ENCODE assay signal across 19 cellular contexts in the genomic region with DNA sequence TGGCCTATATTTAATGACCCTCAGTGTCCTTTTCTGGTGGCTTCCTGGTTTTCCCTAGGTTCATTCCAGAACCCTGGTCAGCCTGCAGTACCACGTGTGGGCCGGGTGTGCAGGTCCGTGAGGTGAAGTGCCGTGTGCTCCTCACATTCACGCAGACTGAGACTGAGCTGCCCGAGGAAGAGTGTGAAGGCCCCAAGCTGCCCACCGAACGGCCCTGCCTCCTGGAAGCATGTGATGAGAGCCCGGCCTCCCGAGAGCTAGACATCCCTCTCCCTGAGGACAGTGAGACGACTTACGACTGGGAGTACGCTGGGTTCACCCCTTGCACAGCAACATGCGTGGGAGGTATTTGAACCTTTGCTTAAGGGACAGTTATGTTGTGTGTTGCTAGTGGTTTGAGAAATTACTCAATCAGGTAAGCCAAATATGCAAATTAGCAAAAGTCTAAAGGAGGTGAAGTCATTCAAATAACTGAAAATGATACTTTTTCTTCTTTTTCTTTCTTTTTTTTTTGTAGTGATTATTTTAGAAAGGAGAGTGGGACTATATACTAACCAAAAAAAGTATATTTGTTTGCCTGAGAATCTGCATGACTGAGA.
DNase-seq lines count a peak whose midpoint lies in the region; FAIRE-seq and TF ChIP-seq lines count a peak whose summit lies in the region.
"Had no signal": no experiment of that assay in that cellular context is flagged by ENCODE, and none has a peak within 500 bp of the region (broad histone marks: within the 10 kb centered on the region; RNA-seq: fewer than 3 reads in every experiment).

No MANE protein-coding gene starts in this region.

- H3K27me3 ChIP-seq in GM06990 (replicated peaks; ENCODE audit: control insufficient read depth, insufficient read depth, low read length) (no peaks in the 10 kb centered on the region), H1 (replicated peaks in 1 of 4; ENCODE audit: control insufficient read depth in 3 of 4, extremely low read depth in 1 of 4, insufficient read depth in 3 of 4, low read length in 3 of 4) (no peaks in the 10 kb centered on the region)

- H3K9ac ChIP-seq in H1 (replicated peaks in 1 of 4; ENCODE audit: extremely low read depth in 1 of 4, low read depth in 3 of 4, low read length in 3 of 4), result no peak overlapping the region

- no peak overlapping the region for H2BK20ac ChIP-seq in H1 (ENCODE audit: low read length)

- no peak for TF ChIP-seq EP300 in H1 (IDR thresholded peaks at IDR 0.05; ENCODE audit: borderline replicate concordance in 1 of 2, low read depth in 2 of 2, low read length in 2 of 2)

- H3K23ac ChIP-seq in H1 (ENCODE audit: insufficient read length), result no peak overlapping the region

- H4K8ac ChIP-seq in H1 (ENCODE audit: extremely low read depth, insufficient read depth, low read length), result peak overlapping the region; percentile 57; the same call in 1 of the 2 replicates

- no peak overlapping the region for H3K4ac ChIP-seq in H1 (replicated peaks; ENCODE audit: insufficient read length, low read depth, low read length)

- POLR2A ChIA-PET in H1 (lab: Charles Lee; ENCODE audit: partially characterized antibody), result no interaction called here

- WGBS in H1 (ENCODE audit: extremely low coverage in 1 of 2, insufficient coverage in 1 of 2, insufficient read length in 1 of 2, insufficient replicate concordance in 2 of 2, low coverage in 1 of 2, low lambda C conversion rate in 2 of 2, missing lambda C conversion rate in 1 of 2), 2 experiments, result 88% methylated on average over 14 of the region's 14 CpGs; no CpG with 5 or more reads in 1 of the 2 experiments

- H3K36me3 ChIP-seq in GM06990 (ENCODE audit: control insufficient read depth, insufficient read depth, low read length) (no peaks in the 10 kb centered on the region), H1 (ENCODE audit: control insufficient read depth in 2 of 4, insufficient read depth in 4 of 4, low read length in 3 of 4) (no peaks in the 10 kb centered on the region)

- H2BK120ac ChIP-seq in H1 (replicated peaks; ENCODE audit: low read depth, low read length), result no peak overlapping the region

- H4K20me1 ChIP-seq in H1 (replicated peaks in 1 of 2; ENCODE audit: control insufficient read depth in 1 of 2, insufficient read depth in 2 of 2, low read length in 2 of 2), result peaks cover 0 to 1% of the 10 kb centered on the region in 2 experiments

- H3K56ac ChIP-seq in H1 (replicated peaks; ENCODE audit: insufficient read length, low read depth, low read length), result no peak overlapping the region

- H3K18ac ChIP-seq in H1 (ENCODE audit: extremely low read depth, low read length), result no peak overlapping the region

- no peak overlapping the region for H4K91ac ChIP-seq in H1 (replicated peaks; ENCODE audit: insufficient read length, low read length)

- H4K5ac ChIP-seq in H1 (ENCODE audit: insufficient read length, low read depth, low read length), result no peak overlapping the region

- TF ChIP-seq POLR2A in GM12892 (IDR thresholded peaks at IDR 0.05; ENCODE audit: low read depth, low read length), result no peak
- TF ChIP-seq POLR2A in H1 (IDR thresholded peaks at IDR 0.05; ENCODE audit: control extremely low read depth in 1 of 2, low read depth in 2 of 2, low read length in 2 of 2), result no peak

- H3K27ac ChIP-seq in H1 (ENCODE audit: low read depth, low read length), result no peak overlapping the region
- H3K27ac ChIP-seq: 22Rv1, A549, C4-2B had no signal

- FAIRE-seq in GM12892 (lab: Jason Lieb, UNC) (peak; percentile 17), H1 (lab: Jason Lieb, UNC) (no peak)
- FAIRE-seq: D721Med, G401.6 had no signal

- H3K79me2 ChIP-seq in H1 (ENCODE audit: control insufficient read depth in 1 of 2, insufficient read depth in 2 of 2, low read length in 2 of 2), result no peaks in the 10 kb centered on the region

- H2AFZ ChIP-seq in H1 (ENCODE audit: low read length), result no peak overlapping the region

- H3K23me2 ChIP-seq in H1 (ENCODE audit: low read depth, low read length), result no peaks in the 10 kb centered on the region

- no peak overlapping the region for H2AK5ac ChIP-seq in H1 (ENCODE audit: low read depth, low read length)

- CTCF ChIA-PET in H1 (lab: Charles Lee; ENCODE audit: partially characterized antibody), result interaction anchor here (0.6 to 1.1 kb wide), 2 partner anchors 122 to 126 kb away, joined by 3 to 6 read pairs; no protein-coding TSS in a partner anchor

- H2BK15ac ChIP-seq in H1 (ENCODE audit: low read length), result no peak overlapping the region

- no peak overlapping the region for H2BK12ac ChIP-seq in H1 (ENCODE audit: low read depth, low read length)

- H3K4me1 ChIP-seq in H1 (replicated peaks in 1 of 4; ENCODE audit: control insufficient read depth in 3 of 4, insufficient read depth in 4 of 4, low read length in 3 of 4), result 0 out of 7 replicates have a peak, but pooled peaks cover 0 to 2% (median 0%) of the 10 kb centered on the region in 4 experiments
- H3K4me1 ChIP-seq: A549, Caco-2 had no signal

- no peaks in the 10 kb centered on the region for H3K79me1 ChIP-seq in H1 (ENCODE audit: low read depth, low read length)

- no peak overlapping the region for H2BK5ac ChIP-seq in H1 (ENCODE audit: low read depth, low read length)

- H3K4me3 ChIP-seq in GM06990 (replicated peaks; ENCODE audit: low read depth, low read length) (no peak overlapping the region), H1 (ENCODE audit: extremely low read depth in 1 of 4, insufficient read depth in 2 of 4, low read depth in 3 of 4, low read length in 4 of 4) (no peak overlapping the region)
- H3K4me3 ChIP-seq: A549 had no signal

- H3K4me2 ChIP-seq in H1 (ENCODE audit: insufficient read depth in 1 of 2, low read depth in 2 of 2, low read length in 2 of 2), result no peak overlapping the region
- H3K4me2 ChIP-seq: A549 had no signal

- peaks cover 0 to 7% of the 10 kb centered on the region in 2 experiments; a peak in 2 of 4 replicates for H3K9me3 ChIP-seq in H1 (ENCODE audit: insufficient read depth in 2 of 2, low read depth in 1 of 2, low read length in 1 of 2)
- H3K9me3 ChIP-seq: A549, Caco-2 had no signal

- H3K14ac ChIP-seq in H1 (ENCODE audit: insufficient read length), result no peak overlapping the region

- TF ChIP-seq CTCF in GM06990 (IDR thresholded peaks at IDR 0.05; ENCODE audit: insufficient read depth, low read length, poor library complexity, severe bottlenecking) (no peak), GM20000 (IDR thresholded peaks at IDR 0.05; ENCODE audit: extremely low read depth, missing control alignments) (no peak), H1 (IDR thresholded peaks at IDR 0.05; ENCODE audit: control extremely low read depth in 1 of 3, insufficient read depth in 1 of 3, low read depth in 1 of 3, low read length in 3 of 3) (no peak)

- no peak for TF ChIP-seq RAD21 in H1 (IDR thresholded peaks at IDR 0.05 in 1 of 2, conservative IDR thresholded peaks at IDR 0.05 in 1 of 2; ENCODE audit: low read depth in 2 of 2, low read length in 2 of 2)

- DNase-seq in GM06990 (ENCODE audit: extremely low read depth, insufficient read length), result peak; percentile 22
- DNase-seq in GM12892 (ENCODE audit: insufficient read length), result no peak
- DNase-seq in GM20000 (ENCODE audit: low spot score), result peak; percentile 18
- no peak for DNase-seq in H1 (ENCODE audit: low read depth in 1 of 2, low spot score in 2 of 2)
- DNase-seq in dedifferentiated amniotic fluid mesenchymal stem cell (ENCODE audit: extremely low spot score), result no peak
- DNase-seq in stimulated activated CD4-positive, alpha-beta T cell treated with anti-CD3 and anti-CD28 coated beads, Interleukin-4, amount 100 ng/mL, for 24 hours, result no peak
- no peak for DNase-seq in hippocampal formation (lab: John Stamatoyannopoulos, UW)
- DNase-seq: AML-193; Caco-2; CD4-positive, alpha-beta T cell; GOT3; H9; Kasumi-1; KG1 had no signal

TF ChIP-seq in H1, 55 proteins besides CTCF, POLR2A, EP300 and RAD21 (continues in another document):
- TF ChIP-seq FOSL1 (IDR thresholded peaks at IDR 0.05; ENCODE audit: insufficient read depth, low read depth, low read length) (no peak), CBX8 (IDR thresholded peaks at IDR 0.05; ENCODE audit: borderline replicate concordance, low read depth, low read length) (no peak)
- TF ChIP-seq, protein P1, sequence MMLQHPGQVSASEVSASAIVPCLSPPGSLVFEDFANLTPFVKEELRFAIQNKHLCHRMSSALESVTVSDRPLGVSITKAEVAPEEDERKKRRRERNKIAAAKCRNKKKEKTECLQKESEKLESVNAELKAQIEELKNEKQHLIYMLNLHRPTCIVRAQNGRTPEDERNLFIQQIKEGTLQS (IDR thresholded peaks at IDR 0.05; ENCODE audit: insufficient read depth, low read depth, low read length), result no peak

Comparison
In these comparisons a context has a peak if more than half of its experiments do, and no peak if none do; other contexts are left out.
1. DNase-seq: peak in GM06990 (single experiment) and GM20000 (single experiment); none in GM12892 (single experiment), H1 (0 of 2), dedifferentiated amniotic fluid mesenchymal stem cell (single experiment), stimulated activated CD4-positive, alpha-beta T cell treated with anti-CD3 and anti-CD28 coated beads, Interleukin-4, amount 100 ng/mL, for 24 hours (single experiment) and hippocampal formation (0 of 2).